Comparison of ENCODE assay signal across 1 cellular context in genomic region chr2:240111253-240111652, GRCh38.
TF ChIP-seq lines count a peak whose summit lies in the region.

No MANE protein-coding gene starts in this region.

TF ChIP-seq in SK-N-SH, 30 proteins besides CTCF, POLR2A, EP300 and RAD21 (continued from another document):
- TF ChIP-seq REST (IDR thresholded peaks at IDR 0.05; ENCODE audit: low read depth, low read length) (no peak), JUND (IDR thresholded peaks at IDR 0.05) (no peak), RFX5 (IDR thresholded peaks at IDR 0.05; ENCODE audit: low read length) (no peak), TCF12 (IDR thresholded peaks at IDR 0.05) (no peak), FOSL2 (IDR thresholded peaks at IDR 0.05; ENCODE audit: borderline replicate concordance, low read depth) (no peak), USF2 (IDR thresholded peaks at IDR 0.05; ENCODE audit: borderline replicate concordance, low read depth, low read length) (no peak), IRF3 (IDR thresholded peaks at IDR 0.05; ENCODE audit: low read depth, low read length) (no peak), GATA2 (CRISPR knock-in tag; IDR thresholded peaks at IDR 0.05) (no peak), NRF1 (IDR thresholded peaks at IDR 0.05; ENCODE audit: low read depth, low read length) (no peak), GABPA (IDR thresholded peaks at IDR 0.05; ENCODE audit: low read depth) (no peak)
